In genomic region chr11:131246589-131247164, GRCh38 we compare ENCODE assay signal across 9 cellular contexts.
DNase-seq lines count a peak whose midpoint lies in the region; ATAC-seq, FAIRE-seq and TF ChIP-seq lines count a peak whose summit lies in the region.
"Had no signal": no experiment of that assay in that cellular context is flagged by ENCODE, and none has a peak within 500 bp of the region (broad histone marks: within the 10 kb centered on the region; RNA-seq: fewer than 3 reads in every experiment).

No MANE protein-coding gene starts in this region.

- intact Hi-C loops in kidney (cut with DNase I): no loop called here

- TF ChIP-seq CTCF in AG10803 (conservative IDR thresholded peaks at IDR 0.05; ENCODE audit: low read length) (peak; percentile 28), HFF-Myc (IDR thresholded peaks at IDR 0.05; ENCODE audit: low read depth, low read length, missing control alignments) (peak; percentile 42), astrocyte (IDR thresholded peaks at IDR 0.05; ENCODE audit: insufficient read depth, low read depth, low read length) (peak; percentile 37), kidney (IDR thresholded peaks at IDR 0.05; ENCODE audit: borderline replicate concordance, extremely low read depth, insufficient read depth) (peak; percentile 28)

- no peak overlapping the region for H3K4me3 ChIP-seq in AG10803 (ENCODE audit: low read length)
- no peak overlapping the region for H3K4me3 ChIP-seq in HFF-Myc (replicated peaks; ENCODE audit: low read depth, low read length)
- no peak overlapping the region for H3K4me3 ChIP-seq in astrocyte (ENCODE audit: insufficient read depth, low read depth, low read length)
- H3K4me3 ChIP-seq in kidney (ENCODE audit: low read length in 2 of 2): no peak overlapping the region

- H3K9me3 ChIP-seq in astrocyte (ENCODE audit: insufficient read depth, low read depth, low read length) (no peaks in the 10 kb centered on the region), kidney (ENCODE audit: control insufficient read depth in 1 of 2, low read length in 2 of 2) (no peaks in the 10 kb centered on the region)

- no peaks in the 10 kb centered on the region for H3K79me2 ChIP-seq in astrocyte (ENCODE audit: insufficient read depth, low read length)

- H3K4me2 ChIP-seq in astrocyte (ENCODE audit: low read length): peak overlapping the region; percentile 18

- ATAC-seq in GM18867 (IDR thresholded peaks at IDR 0.05; ENCODE audit: unreplicated experiment) (no peak), GM21526 (IDR thresholded peaks at IDR 0.05; ENCODE audit: low FRiP score, unreplicated experiment) (no peak), GM21825 (IDR thresholded peaks at IDR 0.05; ENCODE audit: unreplicated experiment) (no peak)
- no peak for ATAC-seq in activated T-cell treated with anti-CD3 and anti-CD28 coated beads, Interleukin-2, amount 50 U/mL, for 4 hours

- peak overlapping the region; percentile 43 for H2AFZ ChIP-seq in astrocyte (ENCODE audit: low read depth, low read length)

- no peaks in the 10 kb centered on the region for H4K20me1 ChIP-seq in astrocyte (ENCODE audit: insufficient read depth, low read length)

- H3K4me3 Mint-ChIP-seq in astrocyte (ENCODE audit: unreplicated experiment): no peak overlapping the region
- H3K4me3 Mint-ChIP-seq in activated T-cell treated with anti-CD3 and anti-CD28 coated beads, Interleukin-2, amount 50 U/mL, for 4 hours: no peak overlapping the region

- H3K9me3 Mint-ChIP-seq in astrocyte (ENCODE audit: unreplicated experiment): no peaks in the 10 kb centered on the region
- H3K9me3 Mint-ChIP-seq in activated T-cell treated with anti-CD3 and anti-CD28 coated beads, Interleukin-2, amount 50 U/mL, for 4 hours: no peaks in the 10 kb centered on the region

- H3K27me3 Mint-ChIP-seq in astrocyte (ENCODE audit: low read depth, unreplicated experiment): peaks cover 31% of the 10 kb centered on the region
- peaks cover 12% of the 10 kb centered on the region for H3K27me3 Mint-ChIP-seq in activated T-cell treated with anti-CD3 and anti-CD28 coated beads, Interleukin-2, amount 50 U/mL, for 4 hours (ENCODE audit: low read depth)

- H3K27ac ChIP-seq in astrocyte (ENCODE audit: low read depth, low read length) (no peak overlapping the region), kidney (ENCODE audit: low read depth in 2 of 2, low read length in 2 of 2) (no peak overlapping the region)

- DNase-seq in AG10803 (ENCODE audit: low read depth) (no peak), HFF-Myc (ENCODE audit: extremely low read depth, low read depth) (no peak), astrocyte (ENCODE audit: low read depth) (no peak), kidney (no peak)
- DNase-seq in activated T-cell treated with anti-CD3 and anti-CD28 coated beads, Interleukin-2, amount 50 U/mL, for 4 hours: no peak

- H3K36me3 ChIP-seq in astrocyte (ENCODE audit: insufficient read depth, low read length) (no peaks in the 10 kb centered on the region), kidney (ENCODE audit: control insufficient read depth in 1 of 2, insufficient read depth in 2 of 2, low read length in 2 of 2) (no peaks in the 10 kb centered on the region)

- no peak overlapping the region for H3K9ac ChIP-seq in astrocyte (ENCODE audit: low read length)
- H3K9ac ChIP-seq in kidney (ENCODE audit: low read length in 2 of 2): no peak overlapping the region

- peaks cover 12% of the 10 kb centered on the region for H3K27me3 ChIP-seq in astrocyte (ENCODE audit: insufficient read depth, low read length)

- peaks cover 4% of the 10 kb centered on the region for H3K4me1 ChIP-seq in astrocyte (ENCODE audit: insufficient read depth, low read length)
- no peaks in the 10 kb centered on the region for H3K4me1 ChIP-seq in kidney (ENCODE audit: control insufficient read depth in 1 of 2, insufficient read depth in 1 of 2, low read depth in 1 of 2, low read length in 2 of 2)

- FAIRE-seq in astrocyte (lab: Jason Lieb, UNC) (no peak), kidney (lab: Jason Lieb, UNC) (no peak)
- FAIRE-seq: endothelial cell of umbilical vein had no signal

- no peaks in the 10 kb centered on the region for H3K36me3 Mint-ChIP-seq in astrocyte (ENCODE audit: low read depth, unreplicated experiment)
- H3K36me3 Mint-ChIP-seq in activated T-cell treated with anti-CD3 and anti-CD28 coated beads, Interleukin-2, amount 50 U/mL, for 4 hours (ENCODE audit: insufficient read depth): no peaks in the 10 kb centered on the region

- no peak overlapping the region for H3K27ac Mint-ChIP-seq in astrocyte (ENCODE audit: unreplicated experiment)

- H3K4me1 Mint-ChIP-seq in astrocyte (ENCODE audit: low read depth, unreplicated experiment): peaks cover 3% of the 10 kb centered on the region
- H3K4me1 Mint-ChIP-seq in activated T-cell treated with anti-CD3 and anti-CD28 coated beads, Interleukin-2, amount 50 U/mL, for 4 hours (ENCODE audit: low read depth): no peaks in the 10 kb centered on the region
